Comparison of ENCODE assay signal across 34 cellular contexts in the genomic region with DNA sequence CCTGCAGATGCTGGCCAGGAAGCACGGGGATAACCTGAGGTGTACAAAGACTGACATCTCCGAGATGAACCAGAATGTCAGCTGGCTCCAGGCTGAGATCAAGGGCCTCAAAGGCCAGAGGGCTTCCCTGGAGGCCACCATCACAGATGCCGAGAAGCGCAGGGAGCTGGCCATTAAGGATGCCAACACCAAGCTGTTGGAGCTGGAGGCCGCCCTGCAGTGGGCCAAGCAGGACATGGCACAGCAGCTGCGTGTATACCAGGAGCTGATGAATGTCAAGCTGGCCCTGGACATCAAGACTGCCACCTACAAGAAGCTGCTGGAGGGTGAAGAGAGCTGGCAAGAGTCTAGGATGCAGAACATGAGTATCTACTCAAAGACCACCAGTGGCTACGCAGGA.
"Had no signal": no experiment of that assay in that cellular context is flagged by ENCODE, and none has a peak within 500 bp of the region (broad histone marks: within the 10 kb centered on the region; RNA-seq: fewer than 3 reads in every experiment).

No MANE protein-coding gene starts in this region.

- DNase-seq: Karpas-422, Kasumi-1, MG63, MM.1S, MV-4-11, NCI-H1048, NCI-H1092, NCI-H1092 treated with DMSO at 0.1 percent for 48 hours, NCI-H1105, NCI-H1105 treated with DMSO at 0.1 percent for 48 hours, NCI-H1417, NCI-H1417 treated with DMSO at 0.1 percent for 48 hours, NCI-H1436, NCI-H1436 treated with DMSO at 0.1 percent for 48 hours, NCI-H146, NCI-H1694, NCI-H1694 treated with DMSO at 0.1 percent for 48 hours, NCI-H187, NCI-H187 treated with DMSO at 0.1 percent for 48 hours, NCI-H1930, NCI-H2029, NCI-H2029 treated with DMSO at 0.1 percent for 48 hours, NCI-H2081, NCI-H2081 treated with DMSO at 0.1 percent for 48 hours, NCI-H2107, NCI-H2171, NCI-H2171 treated with DMSO at 0.1 percent for 48 hours, NCI-H2227 treated with DMSO at 0.1 percent for 48 hours, NCI-H226, NCI-H345, NCI-H446, NCI-H446 treated with DMSO at 0.1 percent for 48 hours, NCI-H510A, NCI-H510A treated with DMSO at 0.1 percent for 48 hours had no signal
